13 cellular contexts compared by ENCODE assay signal in the genomic region with DNA sequence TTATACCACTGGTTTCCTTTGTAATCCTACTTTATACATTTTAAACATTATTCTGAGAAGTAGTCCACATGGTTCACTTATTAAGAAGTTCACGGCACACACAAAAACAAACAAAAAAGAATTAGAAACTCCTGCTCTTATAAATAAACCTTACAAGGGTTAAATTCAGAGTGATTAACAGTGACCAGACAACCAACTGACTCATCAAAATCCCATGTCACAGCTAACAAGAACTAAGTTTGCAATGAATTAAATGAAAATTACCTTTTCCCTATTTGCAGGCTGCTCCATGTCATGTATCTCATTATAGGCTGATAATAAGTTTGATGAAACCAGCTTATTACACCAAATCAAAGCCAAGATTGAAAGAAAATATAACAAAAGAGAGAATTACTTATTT.
DNase-seq lines count a peak whose midpoint lies in the region; ATAC-seq and TF ChIP-seq lines count a peak whose summit lies in the region.
"Had no signal": no experiment of that assay in that cellular context is flagged by ENCODE, and none has a peak within 500 bp of the region (broad histone marks: within the 10 kb centered on the region; RNA-seq: fewer than 3 reads in every experiment).

No MANE protein-coding gene starts in this region.

- no peak overlapping the region for H2AFZ ChIP-seq in MM.1S (ENCODE audit: low read length)
- H2AFZ ChIP-seq: parathyroid adenoma had no signal

- DNase-seq in EH (ENCODE audit: low read depth) (peak; percentile 45), HFFc6 (no peak), osteocyte (ENCODE audit: extremely low spot score, unreplicated experiment) (no peak), MM.1S (no peak), AML-193 (lab: John Stamatoyannopoulos, UW) (no peak)
- no peak for DNase-seq in effector memory CD8-positive, alpha-beta T cell
- DNase-seq: anterior cingulate cortex, foreskin melanocyte, NCI-H1436 treated with DMSO at 0.1 percent for 48 hours, tibial artery had no signal

- no peak for ATAC-seq in effector memory CD8-positive, alpha-beta T cell (replicated peaks)
- ATAC-seq in GM18870 (IDR thresholded peaks at IDR 0.05; ENCODE audit: unreplicated experiment), result no peak

- H3K9me3 Mint-ChIP-seq in HFFc6 (no peaks in the 10 kb centered on the region), osteocyte (ENCODE audit: unreplicated experiment) (no peaks in the 10 kb centered on the region)
- no peaks in the 10 kb centered on the region for H3K9me3 Mint-ChIP-seq in effector memory CD8-positive, alpha-beta T cell

- H3K4me3 Mint-ChIP-seq in HFFc6, result peak overlapping the region; percentile 49
- H3K4me3 Mint-ChIP-seq in effector memory CD8-positive, alpha-beta T cell, result no peak overlapping the region
- no peak overlapping the region for H3K4me3 Mint-ChIP-seq in osteocyte (ENCODE audit: unreplicated experiment)

- H3K4me2 ChIP-seq in MM.1S (ENCODE audit: low read depth, low read length), result no peak overlapping the region
- H3K4me2 ChIP-seq: BLaER1 had no signal

- peaks cover 74% of the 10 kb centered on the region for H3K4me1 Mint-ChIP-seq in HFFc6 (ENCODE audit: low read depth)
- H3K4me1 Mint-ChIP-seq in effector memory CD8-positive, alpha-beta T cell (ENCODE audit: low read depth in 2 of 2), result peaks cover 26 to 43% of the 10 kb centered on the region in 2 donors
- H3K4me1 Mint-ChIP-seq in osteocyte (ENCODE audit: unreplicated experiment), result peaks cover 58% of the 10 kb centered on the region

- H3K36me3 ChIP-seq in MM.1S (replicated peaks; ENCODE audit: insufficient read depth, low read length), result peaks cover 15% of the 10 kb centered on the region; the same call in 1 of the 2 replicates

- H3K4me3 ChIP-seq in MM.1S (ENCODE audit: low read length), result no peak overlapping the region
- H3K4me3 ChIP-seq: BLaER1, tibial artery had no signal

- TF ChIP-seq CTCF in HFFc6 (IDR thresholded peaks at IDR 0.05), result no peak
- TF ChIP-seq CTCF in osteocyte (IDR thresholded peaks at IDR 0.05), result no peak
- no peak for TF ChIP-seq CTCF in MM.1S (IDR thresholded peaks at IDR 0.05; ENCODE audit: low read length)

- no peaks in the 10 kb centered on the region for H3K9me2 ChIP-seq in MM.1S (replicated peaks; ENCODE audit: insufficient read depth, low read length)

- no peaks in the 10 kb centered on the region for H3K9me3 ChIP-seq in MM.1S (replicated peaks; ENCODE audit: insufficient read depth, low read length)
- H3K9me3 ChIP-seq: BLaER1, tibial artery had no signal

- H3K27ac Mint-ChIP-seq in HFFc6, result peak overlapping the region; percentile 69
- H3K27ac Mint-ChIP-seq in effector memory CD8-positive, alpha-beta T cell, result peak overlapping the region; percentile 1 to 44
- peak overlapping the region; percentile 11 for H3K27ac Mint-ChIP-seq in osteocyte (ENCODE audit: unreplicated experiment)

- H3K36me3 Mint-ChIP-seq in HFFc6 (ENCODE audit: low read depth) (peaks cover 35% of the 10 kb centered on the region), osteocyte (ENCODE audit: unreplicated experiment) (peaks cover 33% of the 10 kb centered on the region)
- peaks cover 42% of the 10 kb centered on the region for H3K36me3 Mint-ChIP-seq in effector memory CD8-positive, alpha-beta T cell (ENCODE audit: insufficient read depth)

- no peaks in the 10 kb centered on the region for H3K4me1 ChIP-seq in MM.1S (ENCODE audit: low read length)
- H3K4me1 ChIP-seq: parathyroid adenoma had no signal

- H3K79me2 ChIP-seq in MM.1S (ENCODE audit: low read length), result peaks cover 97% of the 10 kb centered on the region

- no peaks in the 10 kb centered on the region for H3K27me3 ChIP-seq in MM.1S (replicated peaks; ENCODE audit: insufficient read depth, low read length)
- H3K27me3 ChIP-seq: BLaER1, tibial artery had no signal

- H3K27me3 Mint-ChIP-seq in HFFc6 (ENCODE audit: insufficient read depth), result no peaks in the 10 kb centered on the region
- no peaks in the 10 kb centered on the region for H3K27me3 Mint-ChIP-seq in effector memory CD8-positive, alpha-beta T cell
- H3K27me3 Mint-ChIP-seq in osteocyte (ENCODE audit: unreplicated experiment), result no peaks in the 10 kb centered on the region

- no peak overlapping the region for H3K9ac ChIP-seq in MM.1S (ENCODE audit: low read length)
- H3K9ac ChIP-seq: BLaER1, parathyroid adenoma had no signal

- no peaks in the 10 kb centered on the region; the same call in 1 of the 2 replicates for H3F3A ChIP-seq in MM.1S (ENCODE audit: insufficient read depth, low read length)

- H4K20me1 ChIP-seq in MM.1S (ENCODE audit: insufficient read depth, low read length), result peaks cover 14% of the 10 kb centered on the region; the same call in 1 of the 2 replicates

- no peak overlapping the region for H3K27ac ChIP-seq in MM.1S (ENCODE audit: low read length)
- H3K27ac ChIP-seq: BLaER1, parathyroid adenoma, tibial artery had no signal

Comparison
In these comparisons a context has a peak if more than half of its experiments do, and no peak if none do; other contexts are left out.
1. H3K27ac Mint-ChIP-seq: peak in every context shown above with its lines; median percentile 69 in HFFc6; 22 in effector memory CD8-positive, alpha-beta T cell; 11 in osteocyte.